ENCODE assay signal across 8 cellular contexts in the genomic region with DNA sequence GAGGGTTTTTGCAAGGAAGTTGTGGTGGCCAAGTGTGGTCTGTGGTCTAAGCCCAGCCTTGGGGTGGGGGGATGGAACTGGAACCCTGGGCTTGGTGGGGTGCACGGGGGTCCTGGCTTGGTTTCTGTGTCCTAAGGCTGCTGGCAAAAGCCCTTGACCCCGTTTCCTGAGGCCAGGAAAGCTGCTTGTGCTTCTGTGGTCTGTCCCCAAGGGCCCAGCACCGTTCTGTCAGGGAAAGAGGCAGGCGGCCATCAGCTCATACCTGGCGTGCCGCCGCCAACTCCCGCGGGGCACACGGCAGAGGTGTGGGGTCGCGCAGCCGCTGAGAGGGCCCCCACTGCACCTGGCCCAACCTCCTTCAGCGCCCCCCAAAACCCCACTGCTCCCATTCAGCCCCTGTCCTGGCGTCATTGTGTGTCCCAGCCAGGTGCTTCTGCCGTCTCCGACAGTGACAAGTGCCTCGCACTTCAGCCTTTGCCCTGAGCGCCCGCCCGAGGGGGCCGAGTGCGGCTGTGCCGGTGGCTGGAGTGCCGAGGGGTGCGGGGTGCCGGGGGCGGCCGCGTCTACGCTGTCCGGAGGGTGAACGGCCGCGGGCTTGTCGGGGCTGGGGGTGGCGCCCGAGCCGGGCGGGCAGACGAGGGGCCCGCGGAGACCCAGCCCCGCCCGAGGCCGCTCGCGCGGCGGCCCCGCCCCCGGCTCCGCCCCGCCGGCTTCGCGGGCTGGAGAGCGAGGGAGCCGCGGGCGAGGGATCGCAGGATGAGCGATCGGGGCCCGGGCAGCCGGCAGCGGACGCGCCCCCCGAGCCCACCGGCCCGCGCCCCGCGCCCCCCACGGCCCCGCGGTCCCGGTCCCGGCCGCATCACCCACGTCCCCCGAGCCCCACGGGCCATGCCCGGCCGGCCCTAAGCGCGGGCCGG. TPM values are rescaled to one million over a fixed set of nuclear protein-coding genes. Genes with fewer than 3 reads are reported as not detected.
DNase-seq lines count a peak whose midpoint lies in the region; ATAC-seq and TF ChIP-seq lines count a peak whose summit lies in the region.

A gene (plus strand): TSS at position 701 of the 917 bp plus-strand sequence. CDS start 282 bp downstream, outside the sequence.

- in situ Hi-C loops in brain microvascular endothelial cell (cut with HindIII; ENCODE audit: low pct_ligation_motif_present, low sequenced_read_pairs) = no loop called here

- peaks cover 8% of the 10 kb centered on the region for H3K36me3 Mint-ChIP-seq in activated naive CD4-positive, alpha-beta T cell treated with anti-CD3 and anti-CD28 coated beads for 36 hours (ENCODE audit: low read depth)

- H3K27ac Mint-ChIP-seq in activated naive CD4-positive, alpha-beta T cell treated with anti-CD3 and anti-CD28 coated beads for 36 hours = no peak within 1 kb of the TSS

- ATAC-seq in right cardiac atrium = peak; percentile 6 to 7
- ATAC-seq in HG02588 (IDR thresholded peaks at IDR 0.05; ENCODE audit: unreplicated experiment) = no peak

- H3K27me3 ChIP-seq in right cardiac atrium (ENCODE audit: control insufficient read depth, insufficient read depth) (no peaks in the 10 kb centered on the region), brain microvascular endothelial cell (replicated peaks) (no peaks in the 10 kb centered on the region)

- CTCF ChIA-PET in activated naive CD4-positive, alpha-beta T cell treated with anti-CD3 and anti-CD28 coated beads for 36 hours (lab: Charles Lee) = no interaction called here

- H3K4me1 Mint-ChIP-seq in activated naive CD4-positive, alpha-beta T cell treated with anti-CD3 and anti-CD28 coated beads for 36 hours (ENCODE audit: low read depth) = peaks cover 17% of the 10 kb centered on the region

- H3K27ac ChIP-seq in right cardiac atrium (ENCODE audit: low read length) = no peak within 1 kb of the TSS
- no peak within 1 kb of the TSS for H3K27ac ChIP-seq in brain microvascular endothelial cell

- H3K4me1 ChIP-seq in right cardiac atrium (ENCODE audit: control insufficient read depth, insufficient read depth, low read length) = no peaks in the 10 kb centered on the region

- 4% methylated on average over 89 of the region's 89 CpGs for WGBS in right cardiac atrium

- intact Hi-C loops in activated naive CD4-positive, alpha-beta T cell treated with anti-CD3 and anti-CD28 coated beads for 36 hours (cut with micrococcal nuclease) = loop anchor here (1.0 kb wide), 1 partner anchor 9 kb away; a partner anchor contains a TSS
- intact Hi-C loops in right cardiac atrium (cut with DNase I) = no loop called here

- H3K27me3 Mint-ChIP-seq in activated naive CD4-positive, alpha-beta T cell treated with anti-CD3 and anti-CD28 coated beads for 36 hours (ENCODE audit: low read depth) = no peaks in the 10 kb centered on the region

- peak; percentile 35 for DNase-seq in NCI-H2171 treated with DMSO at 0.1 percent for 48 hours (lab: John Stamatoyannopoulos, UW)
- DNase-seq in NCI-H2171 (lab: John Stamatoyannopoulos, UW) = no peak
- DNase-seq in NCI-H345 treated with DMSO at 0.1 percent for 48 hours (lab: John Stamatoyannopoulos, UW; ENCODE audit: unreplicated experiment) = peak; percentile 33
- no peak for DNase-seq in activated naive CD4-positive, alpha-beta T cell treated with anti-CD3 and anti-CD28 coated beads for 36 hours
- DNase-seq in right cardiac atrium = peak in 2 of 3 donors; percentile 78 to 79
- peak; percentile 64 for DNase-seq in stimulated activated CD4-positive, alpha-beta T cell treated with anti-CD3 and anti-CD28 coated beads, Interleukin-15, amount 100 ng/mL, for 24 hours
- DNase-seq in brain microvascular endothelial cell = no peak

- no peaks in the 10 kb centered on the region for H3K9me3 ChIP-seq in right cardiac atrium (ENCODE audit: control insufficient read depth, low read length)

- no peak for TF ChIP-seq CTCF in brain microvascular endothelial cell (IDR thresholded peaks at IDR 0.05; ENCODE audit: low read depth, low read length, missing control alignments)

- peak within 1 kb of the TSS; percentile 62 for H3K4me3 Mint-ChIP-seq in activated naive CD4-positive, alpha-beta T cell treated with anti-CD3 and anti-CD28 coated beads for 36 hours

- H3K4me3 ChIP-seq in right cardiac atrium (ENCODE audit: low read length) (peak within 1 kb of the TSS; percentile 52), brain microvascular endothelial cell (ENCODE audit: low read depth, low read length) (no peak within 1 kb of the TSS)

- no peaks in the 10 kb centered on the region for H3K9me3 Mint-ChIP-seq in activated naive CD4-positive, alpha-beta T cell treated with anti-CD3 and anti-CD28 coated beads for 36 hours

- H3K36me3 ChIP-seq in brain microvascular endothelial cell (replicated peaks) = peaks cover 29% of the 10 kb centered on the region

RNA-seq across cellular contexts. Expression of the gene that starts here (rescaled TPM):
- total RNA-seq in activated naive CD4-positive, alpha-beta T cell treated with anti-CD3 and anti-CD28 coated beads for 36 hours = 1 to 10 TPM; 1.2 to 1.6 TPM
- under 1 TPM in 2 of 4 donors, not detected in 2; 0.25 to 0.47 TPM for total RNA-seq in right cardiac atrium
- polyA plus RNA-seq in right cardiac atrium = 0.23 TPM

Comparison
In these comparisons a context has a peak if more than half of its experiments do, and no peak if none do; other contexts are left out.
1. DNase-seq: peak in NCI-H2171 treated with DMSO at 0.1 percent for 48 hours (single experiment), NCI-H345 treated with DMSO at 0.1 percent for 48 hours (single experiment) and stimulated activated CD4-positive, alpha-beta T cell treated with anti-CD3 and anti-CD28 coated beads, Interleukin-15, amount 100 ng/mL, for 24 hours (single experiment); none in NCI-H2171 (single experiment), activated naive CD4-positive, alpha-beta T cell treated with anti-CD3 and anti-CD28 coated beads for 36 hours (single experiment) and brain microvascular endothelial cell (single experiment).
2. Peak in DNase-seq, ATAC-seq and H3K4me3 ChIP-seq in right cardiac atrium; RNA of the gene not detected or under 1 TPM.